In genomic region chr2:65072181-65072970, GRCh38 we compare ENCODE assay signal across 1 cellular context.
TF ChIP-seq lines count a peak whose summit lies in the region.

No MANE protein-coding gene starts in this region.

TF ChIP-seq in HepG2, 621 proteins besides CTCF, POLR2A, EP300 and RAD21 (continued from another document):
- TF ChIP-seq RBFOX2 (IDR thresholded peaks at IDR 0.05; ENCODE audit: low read depth, low read length): no peak
- no peak for TF ChIP-seq ZBTB49 (CRISPR knock-in tag; IDR thresholded peaks at IDR 0.05; ENCODE audit: borderline replicate concordance)
- TF ChIP-seq KLF12 (CRISPR knock-in tag; IDR thresholded peaks at IDR 0.05; ENCODE audit: borderline replicate concordance): no peak
- TF ChIP-seq SOX5 (CRISPR knock-in tag; IDR thresholded peaks at IDR 0.05; ENCODE audit: borderline replicate concordance): no peak
- no peak for TF ChIP-seq ZNF121 (CRISPR knock-in tag; IDR thresholded peaks at IDR 0.05)
- no peak for TF ChIP-seq TMF1 (CRISPR knock-in tag; IDR thresholded peaks at IDR 0.05; ENCODE audit: low read depth)
- no peak for TF ChIP-seq ZNF143 (CRISPR knock-in tag; IDR thresholded peaks at IDR 0.05)
- TF ChIP-seq RBM22 (optimal IDR thresholded peaks at IDR 0.05; ENCODE audit: low read length): peak; percentile 22
- TF ChIP-seq ATF7-NPFF (CRISPR knock-in tag; IDR thresholded peaks at IDR 0.05; ENCODE audit: low read depth): no peak
- TF ChIP-seq, protein P1, sequence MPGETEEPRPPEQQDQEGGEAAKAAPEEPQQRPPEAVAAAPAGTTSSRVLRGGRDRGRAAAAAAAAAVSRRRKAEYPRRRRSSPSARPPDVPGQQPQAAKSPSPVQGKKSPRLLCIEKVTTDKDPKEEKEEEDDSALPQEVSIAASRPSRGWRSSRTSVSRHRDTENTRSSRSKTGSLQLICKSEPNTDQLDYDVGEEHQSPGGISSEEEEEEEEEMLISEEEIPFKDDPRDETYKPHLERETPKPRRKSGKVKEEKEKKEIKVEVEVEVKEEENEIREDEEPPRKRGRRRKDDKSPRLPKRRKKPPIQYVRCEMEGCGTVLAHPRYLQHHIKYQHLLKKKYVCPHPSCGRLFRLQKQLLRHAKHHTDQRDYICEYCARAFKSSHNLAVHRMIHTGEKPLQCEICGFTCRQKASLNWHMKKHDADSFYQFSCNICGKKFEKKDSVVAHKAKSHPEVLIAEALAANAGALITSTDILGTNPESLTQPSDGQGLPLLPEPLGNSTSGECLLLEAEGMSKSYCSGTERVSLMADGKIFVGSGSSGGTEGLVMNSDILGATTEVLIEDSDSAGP (CRISPR knock-in tag; IDR thresholded peaks at IDR 0.05; ENCODE audit: borderline replicate concordance): peak; percentile 31; the same call in 1 of the 2 replicates
- no peak for TF ChIP-seq MLXIP (CRISPR knock-in tag; IDR thresholded peaks at IDR 0.05; ENCODE audit: borderline replicate concordance)
- 0 out of 2 replicates have a peak, but pooled peaks have one; percentile 28 for TF ChIP-seq NRL (CRISPR knock-in tag; IDR thresholded peaks at IDR 0.05; ENCODE audit: borderline replicate concordance)
- no peak for TF ChIP-seq PHF5A (CRISPR knock-in tag; IDR thresholded peaks at IDR 0.05; ENCODE audit: low read depth, unreplicated experiment)
- no peak for TF ChIP-seq ERF (CRISPR knock-in tag; IDR thresholded peaks at IDR 0.05)
- TF ChIP-seq, protein P2, sequence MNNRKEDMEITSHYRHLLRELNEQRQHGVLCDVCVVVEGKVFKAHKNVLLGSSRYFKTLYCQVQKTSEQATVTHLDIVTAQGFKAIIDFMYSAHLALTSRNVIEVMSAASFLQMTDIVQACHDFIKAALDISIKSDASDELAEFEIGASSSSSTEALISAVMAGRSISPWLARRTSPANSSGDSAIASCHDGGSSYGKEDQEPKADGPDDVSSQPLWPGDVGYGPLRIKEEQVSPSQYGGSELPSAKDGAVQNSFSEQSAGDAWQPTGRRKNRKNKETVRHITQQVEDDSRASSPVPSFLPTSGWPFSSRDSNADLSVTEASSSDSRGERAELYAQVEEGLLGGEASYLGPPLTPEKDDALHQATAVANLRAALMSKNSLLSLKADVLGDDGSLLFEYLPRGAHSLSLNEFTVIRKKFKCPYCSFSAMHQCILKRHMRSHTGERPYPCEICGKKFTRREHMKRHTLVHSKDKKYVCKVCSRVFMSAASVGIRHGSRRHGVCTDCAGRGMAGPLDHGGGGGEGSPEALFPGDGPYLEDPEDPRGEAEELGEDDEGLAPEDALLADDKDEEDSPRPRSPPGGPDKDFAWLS (CRISPR knock-in tag; IDR thresholded peaks at IDR 0.05; ENCODE audit: borderline replicate concordance): no peak
- TF ChIP-seq ZNF546 (CRISPR knock-in tag; conservative IDR thresholded peaks at IDR 0.05): no peak
- no peak for TF ChIP-seq HES4 (CRISPR knock-in tag; IDR thresholded peaks at IDR 0.05; ENCODE audit: borderline replicate concordance)
- TF ChIP-seq ZNF501 (CRISPR knock-in tag; IDR thresholded peaks at IDR 0.05): no peak
- TF ChIP-seq EHMT2 (IDR thresholded peaks at IDR 0.05; ENCODE audit: borderline replicate concordance, low read depth, low read length): no peak
- TF ChIP-seq, protein P3, sequence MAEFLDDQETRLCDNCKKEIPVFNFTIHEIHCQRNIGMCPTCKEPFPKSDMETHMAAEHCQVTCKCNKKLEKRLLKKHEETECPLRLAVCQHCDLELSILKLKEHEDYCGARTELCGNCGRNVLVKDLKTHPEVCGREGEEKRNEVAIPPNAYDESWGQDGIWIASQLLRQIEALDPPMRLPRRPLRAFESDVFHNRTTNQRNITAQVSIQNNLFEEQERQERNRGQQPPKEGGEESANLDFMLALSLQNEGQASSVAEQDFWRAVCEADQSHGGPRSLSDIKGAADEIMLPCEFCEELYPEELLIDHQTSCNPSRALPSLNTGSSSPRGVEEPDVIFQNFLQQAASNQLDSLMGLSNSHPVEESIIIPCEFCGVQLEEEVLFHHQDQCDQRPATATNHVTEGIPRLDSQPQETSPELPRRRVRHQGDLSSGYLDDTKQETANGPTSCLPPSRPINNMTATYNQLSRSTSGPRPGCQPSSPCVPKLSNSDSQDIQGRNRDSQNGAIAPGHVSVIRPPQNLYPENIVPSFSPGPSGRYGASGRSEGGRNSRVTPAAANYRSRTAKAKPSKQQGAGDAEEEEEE (CRISPR knock-in tag; IDR thresholded peaks at IDR 0.05; ENCODE audit: borderline replicate concordance): no peak
- TF ChIP-seq BCL6 (CRISPR knock-in tag; IDR thresholded peaks at IDR 0.05): no peak
- TF ChIP-seq ZNF777 (CRISPR knock-in tag; IDR thresholded peaks at IDR 0.05): no peak
- peak; percentile 19 for TF ChIP-seq HNRNPLL (IDR thresholded peaks at IDR 0.05; ENCODE audit: low read depth, low read length, poor library complexity, severe bottlenecking)
- no peak for TF ChIP-seq PRDM15 (CRISPR knock-in tag; IDR thresholded peaks at IDR 0.05)
- TF ChIP-seq PREB (CRISPR knock-in tag; IDR thresholded peaks at IDR 0.05): no peak
- TF ChIP-seq PTBP1 (IDR thresholded peaks at IDR 0.05; ENCODE audit: low read depth, low read length, poor library complexity, severe bottlenecking): no peak
- TF ChIP-seq POLR2AphosphoS5 (IDR thresholded peaks at IDR 0.05; ENCODE audit: low read depth, low read length): no peak
- TF ChIP-seq SIX1 (CRISPR knock-in tag; IDR thresholded peaks at IDR 0.05; ENCODE audit: borderline replicate concordance): no peak
- peak; percentile 19; the same call in 1 of the 2 replicates for TF ChIP-seq POLR2G (IDR thresholded peaks at IDR 0.05; ENCODE audit: low read depth, low read length)
- peak; percentile 64 for TF ChIP-seq AGO2 (optimal IDR thresholded peaks at IDR 0.05; ENCODE audit: low read depth, low read length)
- no peak for TF ChIP-seq U2AF1 (optimal IDR thresholded peaks at IDR 0.05; ENCODE audit: low read depth, low read length)
- no peak for TF ChIP-seq KLF6 (CRISPR knock-in tag; IDR thresholded peaks at IDR 0.05)
